In genomic region chr18:25113081-25113480, GRCh38 we compare ENCODE assay signal across 22 cellular contexts.
"Had no signal": no experiment of that assay in that cellular context is flagged by ENCODE, and none has a peak within 500 bp of the region (broad histone marks: within the 10 kb centered on the region; RNA-seq: fewer than 3 reads in every experiment).

No MANE protein-coding gene starts in this region.

- H3K4me2 ChIP-seq: smooth muscle cell had no signal

- H3K27ac ChIP-seq: brain microvascular endothelial cell, heart left ventricle, psoas muscle, right lobe of liver, transverse colon had no signal

- DNase-seq: activated CD4-positive, alpha-beta T cell treated with anti-CD3 and anti-CD28 coated beads, Interleukin-2, amount 10 ng/mL, durations not matched to agents 7 days and 5 days; activated CD8-positive, alpha-beta memory T cell treated with anti-CD3 and anti-CD28 coated beads for 24 hours; activated naive CD4-positive, alpha-beta T cell; activated naive CD8-positive, alpha-beta T cell treated with anti-CD3 and anti-CD28 coated beads, Interleukin-2, amount 10 ng/mL, durations not matched to agents 7 days and 5 days; brain microvascular endothelial cell; cerebellar nuclear complex; effector memory CD8-positive, alpha-beta T cell; heart left ventricle; islet precursor cell; naive B cell; nucleus accumbens; psoas muscle; right lobe of liver; stimulated activated CD4-positive, alpha-beta T cell treated with anti-CD3 and anti-CD28 coated beads, Interleukin-4, amount 100 ng/mL, for 4 hours; stimulated activated CD8-positive, alpha-beta memory T cell treated with anti-CD3 and anti-CD28 coated beads, Interleukin-4, amount 100 ng/mL, for 48 hours; stimulated activated naive CD4-positive, alpha-beta T cell treated with Interleukin-2 at 50 U/mL for 16 hours; SW 1271; transverse colon had no signal

- H3K4me3 Mint-ChIP-seq: activated CD4-positive, alpha-beta T cell treated with anti-CD3 and anti-CD28 coated beads, Interleukin-2, amount 10 ng/mL, durations not matched to agents 7 days and 5 days; activated naive CD8-positive, alpha-beta T cell treated with anti-CD3 and anti-CD28 coated beads, Interleukin-2, amount 10 ng/mL, durations not matched to agents 7 days and 5 days; activated T-helper 1 cell treated with anti-CD3 and anti-CD28 coated beads, Interleukin-12 subunit alpha, Interleukin-12 subunit beta, Interleukin-2, Interleukin-4 antibody, amounts not matched to agents 30 ng/mL and 10 ng/mL and 1 ng/mL, durations not matched to agents 14 hours and 24 hours and 36 hours; effector memory CD8-positive, alpha-beta T cell; naive B cell had no signal

- H3K9me3 ChIP-seq: psoas muscle, right lobe of liver, transverse colon had no signal

- H3K9me3 Mint-ChIP-seq: activated CD4-positive, alpha-beta T cell treated with anti-CD3 and anti-CD28 coated beads, Interleukin-2, amount 10 ng/mL, durations not matched to agents 7 days and 5 days; activated naive CD8-positive, alpha-beta T cell treated with anti-CD3 and anti-CD28 coated beads, Interleukin-2, amount 10 ng/mL, durations not matched to agents 7 days and 5 days; activated T-helper 1 cell treated with anti-CD3 and anti-CD28 coated beads, Interleukin-12 subunit alpha, Interleukin-12 subunit beta, Interleukin-2, Interleukin-4 antibody, amounts not matched to agents 30 ng/mL and 10 ng/mL and 1 ng/mL, durations not matched to agents 14 hours and 24 hours and 36 hours had no signal

- H3K27me3 Mint-ChIP-seq: activated CD4-positive, alpha-beta T cell treated with anti-CD3 and anti-CD28 coated beads, Interleukin-2, amount 10 ng/mL, durations not matched to agents 7 days and 5 days; activated naive CD8-positive, alpha-beta T cell treated with anti-CD3 and anti-CD28 coated beads, Interleukin-2, amount 10 ng/mL, durations not matched to agents 7 days and 5 days; effector memory CD8-positive, alpha-beta T cell had no signal

- H3K4me1 Mint-ChIP-seq: activated CD4-positive, alpha-beta T cell treated with anti-CD3 and anti-CD28 coated beads, Interleukin-2, amount 10 ng/mL, durations not matched to agents 7 days and 5 days; activated naive CD8-positive, alpha-beta T cell treated with anti-CD3 and anti-CD28 coated beads, Interleukin-2, amount 10 ng/mL, durations not matched to agents 7 days and 5 days; naive B cell had no signal

- FAIRE-seq: frontal cortex had no signal

- H3K36me3 Mint-ChIP-seq: activated naive CD8-positive, alpha-beta T cell treated with anti-CD3 and anti-CD28 coated beads, Interleukin-2, amount 10 ng/mL, durations not matched to agents 7 days and 5 days had no signal

- H3K4me3 ChIP-seq: heart left ventricle, lung, psoas muscle, right lobe of liver, smooth muscle cell, transverse colon had no signal

- H3K27ac Mint-ChIP-seq: activated CD4-positive, alpha-beta T cell treated with anti-CD3 and anti-CD28 coated beads, Interleukin-2, amount 10 ng/mL, durations not matched to agents 7 days and 5 days; activated naive CD8-positive, alpha-beta T cell treated with anti-CD3 and anti-CD28 coated beads, Interleukin-2, amount 10 ng/mL, durations not matched to agents 7 days and 5 days; activated T-helper 1 cell treated with anti-CD3 and anti-CD28 coated beads, Interleukin-12 subunit alpha, Interleukin-12 subunit beta, Interleukin-2, Interleukin-4 antibody, amounts not matched to agents 30 ng/mL and 10 ng/mL and 1 ng/mL, durations not matched to agents 14 hours and 24 hours and 36 hours; effector memory CD8-positive, alpha-beta T cell had no signal

- H3K4me1 ChIP-seq: psoas muscle, right lobe of liver, transverse colon had no signal

- H3K27me3 ChIP-seq: brain microvascular endothelial cell, heart left ventricle, right lobe of liver, transverse colon had no signal

- H3K36me3 ChIP-seq: brain microvascular endothelial cell, heart left ventricle, right lobe of liver, transverse colon had no signal

- ATAC-seq: effector memory CD8-positive, alpha-beta T cell; heart left ventricle; psoas muscle; right lobe of liver had no signal
